Comparison of ENCODE assay signal across 9 cellular contexts in the genomic region with DNA sequence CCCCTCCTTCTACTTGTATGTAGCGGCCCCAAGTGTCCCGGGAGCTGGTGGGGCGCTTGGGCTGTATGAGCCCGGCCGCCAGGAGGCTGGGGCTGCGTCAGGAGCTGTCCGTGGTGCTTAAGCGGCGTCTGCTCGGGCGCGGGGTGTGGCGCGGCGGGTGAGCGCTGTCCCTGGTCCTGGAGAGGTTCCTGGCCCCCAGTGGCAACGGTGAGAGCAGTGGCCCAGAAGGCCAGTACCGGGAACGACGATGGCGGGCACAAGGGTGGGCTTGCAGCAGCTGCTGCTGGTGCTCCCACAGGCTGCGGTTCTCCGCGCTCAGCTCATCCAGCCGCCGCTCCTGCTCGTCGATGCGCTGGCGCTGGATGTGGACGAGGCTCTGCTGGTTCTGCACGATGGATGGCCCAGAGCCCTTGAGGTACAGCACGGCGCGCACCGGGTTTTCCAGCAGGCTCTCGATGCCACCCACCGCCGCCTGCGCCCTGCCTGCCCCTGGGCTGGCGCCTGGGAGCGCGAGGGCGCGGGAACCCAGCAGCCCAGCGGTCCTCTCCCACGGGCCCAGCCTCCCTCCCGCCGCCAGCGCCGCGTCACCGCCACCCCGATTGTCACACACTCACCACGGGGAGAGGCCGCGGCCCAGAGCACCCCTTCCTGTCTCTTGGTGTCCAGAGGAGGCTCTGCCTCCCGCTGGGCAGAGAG. TPM values are rescaled to one million over a fixed set of nuclear protein-coding genes. Genes with fewer than 3 reads are reported as not detected.
DNase-seq lines count a peak whose midpoint lies in the region; TF ChIP-seq lines count a peak whose summit lies in the region.
"Had no signal": no experiment of that assay in that cellular context is flagged by ENCODE, and none has a peak within 500 bp of the region (broad histone marks: within the 10 kb centered on the region; RNA-seq: fewer than 3 reads in every experiment).

No MANE protein-coding gene starts in this region.

- no peak for TF ChIP-seq CTCF in GM12865 (IDR thresholded peaks at IDR 0.05; ENCODE audit: insufficient read depth, low read depth, low read length, missing control alignments)
- peak in 24 of 56 donors; percentile 6 to 55 (median 17) for TF ChIP-seq CTCF in dorsolateral prefrontal cortex (IDR thresholded peaks at IDR 0.05 in 54 of 56, conservative IDR thresholded peaks at IDR 0.05 in 2 of 56; ENCODE audit: low read depth in 1 of 56, partially characterized antibody in 56 of 56)
- no peak for TF ChIP-seq CTCF in lower leg skin (IDR thresholded peaks at IDR 0.05)

- POLR2A ChIA-PET in activated CD4-positive, alpha-beta memory T cell treated with anti-CD3 and anti-CD28 coated beads for 36 hours (lab: Charles Lee): no interaction called here

- no peak overlapping the region for H3K4me3 Mint-ChIP-seq in activated CD4-positive, alpha-beta memory T cell treated with anti-CD3 and anti-CD28 coated beads for 36 hours
- H3K4me3 Mint-ChIP-seq: IgD-negative memory B cell had no signal

- H3K4me3 ChIP-seq in GM12865 (ENCODE audit: low read depth, low read length) (no peak overlapping the region), dorsolateral prefrontal cortex (peak overlapping the region in 16 of 59 donors; percentile 3 to 48 (median 16)), lower leg skin (ENCODE audit: low read depth, poor library complexity, severe bottlenecking) (no peak overlapping the region)

- no peak overlapping the region for H3K27ac ChIP-seq in dorsolateral prefrontal cortex

- CTCF ChIA-PET in activated CD4-positive, alpha-beta memory T cell treated with anti-CD3 and anti-CD28 coated beads for 36 hours (lab: Charles Lee): no interaction called here

- peaks cover 0 to 4% (median 0%) of the 10 kb centered on the region in 45 donors for H3K27me3 ChIP-seq in dorsolateral prefrontal cortex

- H3K9me3 Mint-ChIP-seq in activated CD4-positive, alpha-beta memory T cell treated with anti-CD3 and anti-CD28 coated beads for 36 hours: no peaks in the 10 kb centered on the region

- H3K36me3 Mint-ChIP-seq in activated CD4-positive, alpha-beta memory T cell treated with anti-CD3 and anti-CD28 coated beads for 36 hours: no peaks in the 10 kb centered on the region

- no peak for TF ChIP-seq POLR2A in lower leg skin (IDR thresholded peaks at IDR 0.05)

- H3K4me1 Mint-ChIP-seq in activated CD4-positive, alpha-beta memory T cell treated with anti-CD3 and anti-CD28 coated beads for 36 hours (ENCODE audit: low read depth): no peaks in the 10 kb centered on the region
- H3K4me1 Mint-ChIP-seq: IgD-negative memory B cell had no signal

- peaks cover 27% of the 10 kb centered on the region for H3K27me3 Mint-ChIP-seq in activated CD4-positive, alpha-beta memory T cell treated with anti-CD3 and anti-CD28 coated beads for 36 hours

- no peak overlapping the region for H3K27ac Mint-ChIP-seq in activated CD4-positive, alpha-beta memory T cell treated with anti-CD3 and anti-CD28 coated beads for 36 hours

- intact Hi-C loops in activated CD4-positive, alpha-beta memory T cell treated with anti-CD3 and anti-CD28 coated beads for 36 hours (cut with micrococcal nuclease): no loop called here
- intact Hi-C loops in dorsolateral prefrontal cortex (cut with DNase I) (no loop called here), lower leg skin (cut with DNase I; ENCODE audit: low total_unique reads) (no loop called here)

- peak; percentile 59 for DNase-seq in GM12865 (ENCODE audit: low read depth)
- peak; percentile 47 for DNase-seq in MV-4-11 (lab: John Stamatoyannopoulos, UW)
- DNase-seq in activated CD4-positive, alpha-beta memory T cell treated with anti-CD3 and anti-CD28 coated beads for 36 hours: peak; percentile 83
- peak in 7 of 10 donors; percentile 16 to 62 (median 42) for DNase-seq in dorsolateral prefrontal cortex
- DNase-seq in lower leg skin (ENCODE audit: low spot score in 2 of 2): peak; percentile 40 to 89
- DNase-seq in stimulated activated CD4-positive, alpha-beta T cell treated with anti-CD3 and anti-CD28 coated beads, TNF-alpha, amount 100 ng/mL, for 4 hours (ENCODE audit: low read depth in 3 of 3): peak; percentile 33 to 57 (median 52)
- no peak for DNase-seq in NCI-H2029 treated with DMSO at 0.1 percent for 48 hours (lab: John Stamatoyannopoulos, UW)
- DNase-seq in NCI-H146 (lab: John Stamatoyannopoulos, UW): no peak

- WGBS in lower leg skin, 2 donors: 7 to 28% methylated on average over 11 to 45 of the region's 58 CpGs

RNA-seq across cellular contexts. Expression of a gene that starts 41.9 kb away (rescaled TPM):
- total RNA-seq in activated CD4-positive, alpha-beta memory T cell treated with anti-CD3 and anti-CD28 coated beads for 36 hours: 100 to 1,000 TPM; 144 to 153 TPM
- 100 to 1,000 TPM in 115 of 120 experiments, 10 to 100 TPM in 5; 73.3 to 450 (median 131) TPM for total RNA-seq in dorsolateral prefrontal cortex
- 10 to 100 TPM; 43.1 to 65.0 (median 50.2) TPM for total RNA-seq in lower leg skin

RNA-seq across cellular contexts. Expression of a gene that starts 59.6 kb away (rescaled TPM):
- total RNA-seq in activated CD4-positive, alpha-beta memory T cell treated with anti-CD3 and anti-CD28 coated beads for 36 hours: 10 to 100 TPM; 18.9 to 21.6 TPM
- 10 to 100 TPM; 22.7 to 59.1 (median 39.9) TPM for total RNA-seq in dorsolateral prefrontal cortex
- 10 to 100 TPM; 13.9 to 36.1 (median 27.5) TPM for total RNA-seq in lower leg skin

Comparison
In these comparisons a context has a peak if more than half of its experiments do, and no peak if none do; other contexts are left out.
1. DNase-seq: peak in GM12865 (single experiment), MV-4-11 (single experiment), activated CD4-positive, alpha-beta memory T cell treated with anti-CD3 and anti-CD28 coated beads for 36 hours (single experiment), dorsolateral prefrontal cortex (7 of 10), lower leg skin (2 of 2) and stimulated activated CD4-positive, alpha-beta T cell treated with anti-CD3 and anti-CD28 coated beads, TNF-alpha, amount 100 ng/mL, for 4 hours (3 of 3); none in NCI-H2029 treated with DMSO at 0.1 percent for 48 hours (single experiment) and NCI-H146 (single experiment).